Comparison of ENCODE assay signal across 20 cellular contexts in genomic region chr1:192786617-192787016, GRCh38. TPM values are rescaled to one million over a fixed set of nuclear protein-coding genes. Genes with fewer than 3 reads are reported as not detected.
DNase-seq lines count a peak whose midpoint lies in the region; ATAC-seq and TF ChIP-seq lines count a peak whose summit lies in the region.
"Had no signal": no experiment of that assay in that cellular context is flagged by ENCODE, and none has a peak within 500 bp of the region (broad histone marks: within the 10 kb centered on the region; RNA-seq: fewer than 3 reads in every experiment).

No MANE protein-coding gene starts in this region.

- ATAC-seq in esophagus mucosa (peak; percentile 28), lung (ENCODE audit: insufficient read depth, low FRiP score) (peak; percentile 62), HG03442 (IDR thresholded peaks at IDR 0.05; ENCODE audit: unreplicated experiment) (no peak)

- H3K27me3 ChIP-seq in lung (ENCODE audit: control insufficient read depth, insufficient read depth): no peaks in the 10 kb centered on the region
- no peaks in the 10 kb centered on the region for H3K27me3 ChIP-seq in uterus
- H3K27me3 ChIP-seq in MG63: no peaks in the 10 kb centered on the region

- intact Hi-C loops in uterus (cut with DNase I; ENCODE audit: low total_unique reads) (no loop called here), head of caudate nucleus (cut with DNase I) (no loop called here)

- WGBS in lung, 2 donors: 62 to 80% methylated on average over 5 of the region's 5 CpGs

- DNase-seq in DMS53 treated with DMSO at 0.1 percent for 48 hours (lab: John Stamatoyannopoulos, UW; ENCODE audit: unreplicated experiment): peak; percentile 11
- no peak for DNase-seq in lung (ENCODE audit: low spot score)
- no peak for DNase-seq in uterus
- DNase-seq in MG63: no peak
- no peak for DNase-seq in head of caudate nucleus
- DNase-seq: CD4-positive, CD25-positive, alpha-beta regulatory T cell; GOT3; HCEC 1CT; KG1; NCI-H1105; NCI-H146; NCI-H2029; NCI-H2171; NCI-H345; NCI-H524; NCI-H82; OCI-M1; SW 1271 had no signal

- H3K4me3 ChIP-seq in lung (no peak overlapping the region), uterus (no peak overlapping the region), MG63 (no peak overlapping the region)

- no peaks in the 10 kb centered on the region for H3K4me1 ChIP-seq in lung (ENCODE audit: control insufficient read depth in 2 of 2, insufficient read depth in 2 of 2, low read length in 2 of 2)
- peaks cover 0 to 10% of the 10 kb centered on the region in 2 donors for H3K4me1 ChIP-seq in uterus

- no peaks in the 10 kb centered on the region for H3K9me3 ChIP-seq in lung (ENCODE audit: control insufficient read depth in 2 of 2, insufficient read depth in 1 of 2, low read length in 1 of 2)
- H3K9me3 ChIP-seq in uterus: no peaks in the 10 kb centered on the region
- no peaks in the 10 kb centered on the region for H3K9me3 ChIP-seq in MG63

- H3K27ac ChIP-seq in lung (ENCODE audit: low read depth in 1 of 2, low read length in 1 of 2) (no peak overlapping the region), uterus (peak overlapping the region; percentile 17 to 25)

- TF ChIP-seq CTCF in lung (IDR thresholded peaks at IDR 0.05; ENCODE audit: control extremely low read depth, extremely low read depth): no peak
- no peak for TF ChIP-seq CTCF in uterus (IDR thresholded peaks at IDR 0.05)

- TF ChIP-seq POLR2A in uterus (IDR thresholded peaks at IDR 0.05): no peak

- H3K36me3 ChIP-seq in lung (ENCODE audit: control insufficient read depth in 2 of 2, insufficient read depth in 2 of 2, low read length in 2 of 2) (no peaks in the 10 kb centered on the region), uterus (no peaks in the 10 kb centered on the region), MG63 (no peaks in the 10 kb centered on the region)

RNA-seq across cellular contexts. Expression of gene RGS2, which starts 22.2 kb away (rescaled TPM):
- 10.8 TPM for total RNA-seq in esophagus mucosa
- total RNA-seq in lung: 10 to 100 TPM; 40.8 to 83.3 TPM
- 100 to 1,000 TPM in 1 of 2 donors, 10 to 100 TPM in 1; 36.4 to 111 TPM for polyA plus RNA-seq in lung
- total RNA-seq in uterus: 100 to 1,000 TPM; 103 to 164 (median 134) TPM
- 0.20 TPM in 1 of 2 replicates, not detected in the other for total RNA-seq in MG63 (2014; rRNA removed; shearing (Covaris generic); ENCODE audit: low replicate concordance)

Comparison
In these comparisons a context has a peak if more than half of its experiments do, and no peak if none do; other contexts are left out.
1. H3K27ac ChIP-seq: peak in uterus (2 of 2); none in lung (0 of 2).